Comparison of ENCODE assay signal across 8 cellular contexts in genomic region chr6:47308223-47308567, GRCh38. TPM values are rescaled to one million over a fixed set of nuclear protein-coding genes. Genes with fewer than 3 reads are reported as not detected.
DNase-seq lines count a peak whose midpoint lies in the region; ATAC-seq and TF ChIP-seq lines count a peak whose summit lies in the region.

No MANE protein-coding gene starts in this region.

- no peak for TF ChIP-seq POLR2A in prostate gland (IDR thresholded peaks at IDR 0.05)

- H4K20me1 ChIP-seq in GM23248 (ENCODE audit: insufficient read depth) = no peaks in the 10 kb centered on the region

- peak overlapping the region; percentile 77 for H3K4me3 ChIP-seq in GM23248
- peak overlapping the region; percentile 67 for H3K4me3 ChIP-seq in RWPE2 (ENCODE audit: severe bottlenecking)
- H3K4me3 ChIP-seq in fibroblast of mammary gland (ENCODE audit: control insufficient read depth, low read depth, low read length) = peak overlapping the region; percentile 63
- H3K4me3 ChIP-seq in prostate gland = peak overlapping the region; percentile 52 to 58

- ATAC-seq in RWPE2 (ENCODE audit: low read depth) = no peak
- ATAC-seq in GM21515 (IDR thresholded peaks at IDR 0.05; ENCODE audit: unreplicated experiment) = no peak

- WGBS in GM23248 (ENCODE audit: low coverage in 1 of 2, low lambda C conversion rate in 2 of 2, missing lambda C conversion rate in 2 of 2), 2 experiments = 54 to 61% methylated on average over 3 of the region's 3 CpGs
- WGBS in prostate gland = 26% methylated on average over 3 of the region's 3 CpGs

- DNase-seq in GM23248 (peak; percentile 6), RWPE2 (ENCODE audit: low spot score) (no peak), fibroblast of mammary gland (ENCODE audit: low read depth) (no peak), prostate gland (ENCODE audit: low spot score) (no peak), hypothalamus (lab: John Stamatoyannopoulos, UW) (no peak), epidermal melanocyte (ENCODE audit: insufficient read length, low spot score) (no peak), germinal center (ENCODE audit: low spot score) (no peak)

- H3K36me3 ChIP-seq in GM23248 (ENCODE audit: low read depth) = no peaks in the 10 kb centered on the region
- peaks cover 26% of the 10 kb centered on the region for H3K36me3 ChIP-seq in RWPE2 (ENCODE audit: low read depth)
- no peaks in the 10 kb centered on the region for H3K36me3 ChIP-seq in prostate gland

- no peak overlapping the region for H3K9ac ChIP-seq in GM23248

- no peak overlapping the region for H3K4me2 ChIP-seq in GM23248 (ENCODE audit: unreplicated experiment)

- H3F3A ChIP-seq in GM23248 (ENCODE audit: insufficient read depth) = no peaks in the 10 kb centered on the region

- in situ Hi-C loops in GM23248 (cut with MboI) = loop anchor here (10.0 kb wide), 1 partner anchor 213 kb away; no protein-coding TSS in a partner anchor

- intact Hi-C loops in prostate gland (cut with DNase I) = no loop called here

- no peaks in the 10 kb centered on the region for H3K4me1 ChIP-seq in GM23248 (ENCODE audit: insufficient read depth)
- H3K4me1 ChIP-seq in RWPE2 (ENCODE audit: insufficient read depth, poor library complexity, severe bottlenecking) = peaks cover 22% of the 10 kb centered on the region
- no peaks in the 10 kb centered on the region for H3K4me1 ChIP-seq in prostate gland (replicated peaks)

- H3K9me2 ChIP-seq in GM23248 (ENCODE audit: insufficient read depth) = no peaks in the 10 kb centered on the region

- H3K27ac ChIP-seq in GM23248 (no peak overlapping the region), RWPE2 (ENCODE audit: poor library complexity, severe bottlenecking) (peak overlapping the region; percentile 65), prostate gland (no peak overlapping the region)

- no peak for TF ChIP-seq CTCF in RWPE2 (IDR thresholded peaks at IDR 0.05; ENCODE audit: poor library complexity, severe bottlenecking)
- TF ChIP-seq CTCF in fibroblast of mammary gland (conservative IDR thresholded peaks at IDR 0.05; ENCODE audit: control insufficient read depth, insufficient read depth, low read depth, low read length) = no peak
- TF ChIP-seq CTCF in prostate gland (IDR thresholded peaks at IDR 0.05) = no peak

- peaks cover 22% of the 10 kb centered on the region for H3K27me3 ChIP-seq in GM23248 (replicated peaks; ENCODE audit: insufficient read depth)
- no peaks in the 10 kb centered on the region for H3K27me3 ChIP-seq in RWPE2 (ENCODE audit: insufficient read depth, poor library complexity, severe bottlenecking)
- H3K27me3 ChIP-seq in prostate gland (replicated peaks; ENCODE audit: insufficient read depth) = no peaks in the 10 kb centered on the region

- peak overlapping the region; percentile 87; the same call in 1 of the 2 replicates for H2AFZ ChIP-seq in GM23248

- no peaks in the 10 kb centered on the region for H3K79me2 ChIP-seq in GM23248 (ENCODE audit: insufficient read depth)

- H3K9me3 ChIP-seq in GM23248 (ENCODE audit: low read depth) (no peaks in the 10 kb centered on the region), RWPE2 (ENCODE audit: severe bottlenecking) (no peaks in the 10 kb centered on the region), prostate gland (no peaks in the 10 kb centered on the region)

RNA-seq across cellular contexts. Expression of gene TNFRSF21, which starts 1.5 kb away (rescaled TPM):
- total RNA-seq in GM23248 (2014; rRNA removed; shearing (Covaris generic)) = 2.9 and 3.9 TPM in 2 replicates
- polyA plus RNA-seq in GM23248 (2016; fragmentation: Nextera tagmentation; extraction: Ambion mirVana) = 8.4 and 8.9 TPM in 2 replicates
- 10 to 100 TPM; 21.8 to 22.5 TPM for total RNA-seq in prostate gland
